In genomic region chr10:35440016-35440415, GRCh38 we compare ENCODE assay signal across 21 cellular contexts.
"Had no signal": no experiment of that assay in that cellular context is flagged by ENCODE, and none has a peak within 500 bp of the region (broad histone marks: within the 10 kb centered on the region; RNA-seq: fewer than 3 reads in every experiment).

No MANE protein-coding gene starts in this region.

- H3K27ac ChIP-seq: epithelial cell of prostate, esophagus muscularis mucosa, parathyroid adenoma, psoas muscle, spleen had no signal

- H3K27me3 ChIP-seq: esophagus muscularis mucosa, gastrocnemius medialis, spleen had no signal

- ATAC-seq: effector memory CD8-positive, alpha-beta T cell; gastrocnemius medialis; psoas muscle; sciatic nerve; stimulated activated naive B cell treated with anti-CD40 and anti-IgM and Interleukin-4, amounts not matched to agents 10 μg/mL and 1 μg/mL and 100 μg/mL, for 72 hours; stimulated activated naive CD8-positive, alpha-beta T cell treated with anti-CD3 and anti-CD28 coated beads, Interleukin-15, amount 100 ng/mL, for 72 hours had no signal

- H3K4me3 Mint-ChIP-seq: effector memory CD8-positive, alpha-beta T cell; nephron; stimulated activated naive B cell treated with anti-CD40 and anti-IgM and Interleukin-4, amounts not matched to agents 10 μg/mL and 1 μg/mL and 100 μg/mL, for 72 hours; stimulated activated naive CD8-positive, alpha-beta T cell treated with anti-CD3 and anti-CD28 coated beads, Interleukin-15, amount 100 ng/mL, for 72 hours; type B pancreatic cell had no signal

- FAIRE-seq: urothelium cell line had no signal

- H3K4me3 ChIP-seq: esophagus muscularis mucosa, gastrocnemius medialis, psoas muscle, spleen had no signal

- H3K4me1 ChIP-seq: parathyroid adenoma had no signal

- H3K27me3 Mint-ChIP-seq: effector memory CD8-positive, alpha-beta T cell; naive B cell; stimulated activated naive B cell treated with anti-CD40 and anti-IgM and Interleukin-4, amounts not matched to agents 10 μg/mL and 1 μg/mL and 100 μg/mL, for 72 hours; stimulated activated naive CD8-positive, alpha-beta T cell treated with anti-CD3 and anti-CD28 coated beads, Interleukin-15, amount 100 ng/mL, for 72 hours; type B pancreatic cell had no signal

- DNase-seq: cortex of kidney; effector memory CD8-positive, alpha-beta T cell; gastrocnemius medialis; mesendoderm; naive B cell; occipital lobe; psoas muscle; retina; spleen; stimulated activated CD4-positive, alpha-beta T cell treated with anti-CD3 and anti-CD28 coated beads, Interleukin-15, amount 100 ng/mL, for 24 hours; stimulated activated CD4-positive, alpha-beta T cell treated with anti-CD3 and anti-CD28 coated beads, Interleukin-1b, Interleukin-23, amount 100 ng/mL, for 48 hours; stimulated activated CD4-positive, alpha-beta T cell treated with anti-CD3 and anti-CD28 coated beads, Interleukin-4, amount 100 ng/mL, for 24 hours; stimulated activated naive B cell treated with anti-CD40 and anti-IgM and Interleukin-4, amounts not matched to agents 10 μg/mL and 1 μg/mL and 100 μg/mL, for 72 hours; stimulated activated naive CD8-positive, alpha-beta T cell treated with anti-CD3 and anti-CD28 coated beads, Interleukin-15, amount 100 ng/mL, for 72 hours had no signal

- H3K27ac Mint-ChIP-seq: effector memory CD8-positive, alpha-beta T cell; nephron; stimulated activated naive B cell treated with anti-CD40 and anti-IgM and Interleukin-4, amounts not matched to agents 10 μg/mL and 1 μg/mL and 100 μg/mL, for 72 hours; type B pancreatic cell had no signal

- H3K36me3 ChIP-seq: esophagus muscularis mucosa, gastrocnemius medialis had no signal
